ENCODE assay signal across 1 cellular context in the genomic region with DNA sequence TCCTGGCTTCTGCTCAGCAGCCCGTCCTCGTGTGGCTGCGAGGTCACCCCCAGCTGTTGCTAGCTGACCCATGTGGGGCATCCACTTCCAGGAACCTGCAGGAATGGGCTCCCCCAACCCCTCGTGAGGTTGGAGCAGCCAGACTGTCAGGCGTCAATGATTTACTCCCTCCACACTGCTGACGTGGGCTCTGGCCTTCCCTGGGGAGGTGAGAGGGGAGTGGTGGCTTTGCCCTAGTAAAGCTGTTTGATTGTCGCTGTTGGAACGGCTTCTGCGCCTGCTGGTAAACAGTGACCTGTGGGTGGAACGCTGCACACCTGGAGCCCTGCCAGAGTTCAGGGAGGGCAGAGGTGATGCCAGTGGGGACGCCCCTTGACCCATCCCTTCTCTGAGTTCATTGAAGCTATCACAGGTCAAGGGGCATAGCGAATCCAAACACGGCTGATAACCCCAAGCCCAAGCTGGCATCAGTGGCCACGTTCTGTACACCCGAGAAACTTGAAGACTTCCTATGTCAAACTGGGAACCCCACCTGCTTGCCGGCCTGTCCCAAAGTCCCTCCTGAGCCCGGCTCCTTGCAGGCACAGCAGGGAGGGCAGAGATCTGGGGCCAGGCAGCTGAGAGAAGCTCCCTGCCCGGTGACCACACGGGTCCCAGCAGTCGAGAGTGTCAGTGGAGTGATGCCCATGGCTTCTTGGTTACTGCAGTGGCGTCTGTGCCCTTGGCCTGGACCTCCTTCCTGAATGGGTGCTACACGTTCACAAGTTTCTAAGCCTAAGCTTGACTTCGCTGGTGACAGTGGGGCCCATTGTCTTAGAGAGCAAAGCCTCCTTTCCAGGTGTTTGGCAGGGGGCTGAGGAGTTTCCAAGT.
A peak's percentile ranks its signal among the peaks of the same experiment; 100 is the strongest.
TF ChIP-seq lines count a peak whose summit lies in the region.

No MANE protein-coding gene starts in this region.

TF ChIP-seq in liver, 16 proteins besides CTCF, POLR2A, EP300 and RAD21:
- TF ChIP-seq HNF4A (conservative IDR thresholded peaks at IDR 0.05) (peak; percentile 96), GABPA (IDR thresholded peaks at IDR 0.05 in 1 of 2, conservative IDR thresholded peaks at IDR 0.05 in 1 of 2) (peak in 1 of 2 donors; percentile 70), FOXA2 (IDR thresholded peaks at IDR 0.05) (peak; percentile 91), TAF1 (conservative IDR thresholded peaks at IDR 0.05) (peak; percentile 53), HNF4G (IDR thresholded peaks at IDR 0.05) (peak; percentile 77), NR2F2 (IDR thresholded peaks at IDR 0.05) (peak; percentile 100), RXRA (IDR thresholded peaks at IDR 0.05) (peak; percentile 100), SP1 (IDR thresholded peaks at IDR 0.05) (peak; percentile 99), EGR1 (IDR thresholded peaks at IDR 0.05; ENCODE audit: low read depth in 2 of 2) (peak; percentile 72 to 97), FOXA1 (IDR thresholded peaks at IDR 0.05) (peak; percentile 94), YY1 (IDR thresholded peaks at IDR 0.05) (peak; percentile 87), JUND (IDR thresholded peaks at IDR 0.05) (peak; percentile 80 to 91)
- TF ChIP-seq, protein P1, sequence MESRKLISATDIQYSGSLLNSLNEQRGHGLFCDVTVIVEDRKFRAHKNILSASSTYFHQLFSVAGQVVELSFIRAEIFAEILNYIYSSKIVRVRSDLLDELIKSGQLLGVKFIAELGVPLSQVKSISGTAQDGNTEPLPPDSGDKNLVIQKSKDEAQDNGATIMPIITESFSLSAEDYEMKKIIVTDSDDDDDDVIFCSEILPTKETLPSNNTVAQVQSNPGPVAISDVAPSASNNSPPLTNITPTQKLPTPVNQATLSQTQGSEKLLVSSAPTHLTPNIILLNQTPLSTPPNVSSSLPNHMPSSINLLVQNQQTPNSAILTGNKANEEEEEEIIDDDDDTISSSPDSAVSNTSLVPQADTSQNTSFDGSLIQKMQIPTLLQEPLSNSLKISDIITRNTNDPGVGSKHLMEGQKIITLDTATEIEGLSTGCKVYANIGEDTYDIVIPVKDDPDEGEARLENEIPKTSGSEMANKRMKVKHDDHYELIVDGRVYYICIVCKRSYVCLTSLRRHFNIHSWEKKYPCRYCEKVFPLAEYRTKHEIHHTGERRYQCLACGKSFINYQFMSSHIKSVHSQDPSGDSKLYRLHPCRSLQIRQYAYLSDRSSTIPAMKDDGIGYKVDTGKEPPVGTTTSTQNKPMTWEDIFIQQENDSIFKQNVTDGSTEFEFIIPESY (IDR thresholded peaks at IDR 0.05) = peak; percentile 94
- TF ChIP-seq, protein P2, sequence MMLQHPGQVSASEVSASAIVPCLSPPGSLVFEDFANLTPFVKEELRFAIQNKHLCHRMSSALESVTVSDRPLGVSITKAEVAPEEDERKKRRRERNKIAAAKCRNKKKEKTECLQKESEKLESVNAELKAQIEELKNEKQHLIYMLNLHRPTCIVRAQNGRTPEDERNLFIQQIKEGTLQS (IDR thresholded peaks at IDR 0.05) = peak; percentile 72
- TF ChIP-seq, protein P3, sequence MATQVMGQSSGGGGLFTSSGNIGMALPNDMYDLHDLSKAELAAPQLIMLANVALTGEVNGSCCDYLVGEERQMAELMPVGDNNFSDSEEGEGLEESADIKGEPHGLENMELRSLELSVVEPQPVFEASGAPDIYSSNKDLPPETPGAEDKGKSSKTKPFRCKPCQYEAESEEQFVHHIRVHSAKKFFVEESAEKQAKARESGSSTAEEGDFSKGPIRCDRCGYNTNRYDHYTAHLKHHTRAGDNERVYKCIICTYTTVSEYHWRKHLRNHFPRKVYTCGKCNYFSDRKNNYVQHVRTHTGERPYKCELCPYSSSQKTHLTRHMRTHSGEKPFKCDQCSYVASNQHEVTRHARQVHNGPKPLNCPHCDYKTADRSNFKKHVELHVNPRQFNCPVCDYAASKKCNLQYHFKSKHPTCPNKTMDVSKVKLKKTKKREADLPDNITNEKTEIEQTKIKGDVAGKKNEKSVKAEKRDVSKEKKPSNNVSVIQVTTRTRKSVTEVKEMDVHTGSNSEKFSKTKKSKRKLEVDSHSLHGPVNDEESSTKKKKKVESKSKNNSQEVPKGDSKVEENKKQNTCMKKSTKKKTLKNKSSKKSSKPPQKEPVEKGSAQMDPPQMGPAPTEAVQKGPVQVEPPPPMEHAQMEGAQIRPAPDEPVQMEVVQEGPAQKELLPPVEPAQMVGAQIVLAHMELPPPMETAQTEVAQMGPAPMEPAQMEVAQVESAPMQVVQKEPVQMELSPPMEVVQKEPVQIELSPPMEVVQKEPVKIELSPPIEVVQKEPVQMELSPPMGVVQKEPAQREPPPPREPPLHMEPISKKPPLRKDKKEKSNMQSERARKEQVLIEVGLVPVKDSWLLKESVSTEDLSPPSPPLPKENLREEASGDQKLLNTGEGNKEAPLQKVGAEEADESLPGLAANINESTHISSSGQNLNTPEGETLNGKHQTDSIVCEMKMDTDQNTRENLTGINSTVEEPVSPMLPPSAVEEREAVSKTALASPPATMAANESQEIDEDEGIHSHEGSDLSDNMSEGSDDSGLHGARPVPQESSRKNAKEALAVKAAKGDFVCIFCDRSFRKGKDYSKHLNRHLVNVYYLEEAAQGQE (IDR thresholded peaks at IDR 0.05) = peak; percentile 85
- TF ChIP-seq, protein P4, sequence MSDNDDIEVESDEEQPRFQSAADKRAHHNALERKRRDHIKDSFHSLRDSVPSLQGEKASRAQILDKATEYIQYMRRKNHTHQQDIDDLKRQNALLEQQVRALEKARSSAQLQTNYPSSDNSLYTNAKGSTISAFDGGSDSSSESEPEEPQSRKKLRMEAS (IDR thresholded peaks at IDR 0.05) = peak; percentile 96
TF ChIP-seq in liver: peak in this region for 16.
